1 cellular context compared by ENCODE assay signal in genomic region chr2:197809064-197809463, GRCh38.
TF ChIP-seq lines count a peak whose summit lies in the region.

No MANE protein-coding gene starts in this region.

TF ChIP-seq in K562, 482 proteins besides CTCF, POLR2A, EP300 and RAD21:
- TF ChIP-seq ZNF584 (CRISPR knock-in tag; IDR thresholded peaks at IDR 0.05; ENCODE audit: low read depth) (no peak), ZNF436 (CRISPR knock-in tag; IDR thresholded peaks at IDR 0.05) (no peak), ATF3 (IDR thresholded peaks at IDR 0.05) (peak; percentile 16; the same call in 1 of the 2 replicates), ATF3 (CRISPR knock-in tag; conservative IDR thresholded peaks at IDR 0.05) (no peak), NONO (IDR thresholded peaks at IDR 0.05; ENCODE audit: low read depth in 2 of 2, low read length in 1 of 2) (no peak), CCAR2 (IDR thresholded peaks at IDR 0.05; ENCODE audit: low read depth, low read length) (no peak), SIRT6 (IDR thresholded peaks at IDR 0.05; ENCODE audit: low read depth, low read length) (no peak), SUPT5H (IDR thresholded peaks at IDR 0.05) (no peak), PHTF2 (CRISPR knock-in tag; IDR thresholded peaks at IDR 0.05) (no peak), MGA (IDR thresholded peaks at IDR 0.05) (peak; percentile 29; the same call in 1 of the 2 replicates), MEF2A (IDR thresholded peaks at IDR 0.05; ENCODE audit: control insufficient read depth, low read depth, low read length) (0 out of 2 replicates have a peak, but pooled peaks have one; percentile 11), NR2F6 (CRISPR knock-in tag; IDR thresholded peaks at IDR 0.05) (no peak), MEIS2 (IDR thresholded peaks at IDR 0.05; ENCODE audit: partially characterized antibody) (peak; percentile 16), TCF7L2 (IDR thresholded peaks at IDR 0.05; ENCODE audit: low read depth, low read length) (no peak), SREBF2 (CRISPR knock-in tag; IDR thresholded peaks at IDR 0.05) (no peak), CREB3L1 (IDR thresholded peaks at IDR 0.05; ENCODE audit: borderline replicate concordance, low read depth) (no peak)
